10 cellular contexts compared by ENCODE assay signal in genomic region chr9:127936347-127936852, GRCh38. TPM values are rescaled to one million over a fixed set of nuclear protein-coding genes. Genes with fewer than 3 reads are reported as not detected.
DNase-seq lines count a peak whose midpoint lies in the region; ATAC-seq and TF ChIP-seq lines count a peak whose summit lies in the region.
"Had no signal": no experiment of that assay in that cellular context is flagged by ENCODE, and none has a peak within 500 bp of the region (broad histone marks: within the 10 kb centered on the region; RNA-seq: fewer than 3 reads in every experiment).

No MANE protein-coding gene starts in this region.

- peaks cover 38% of the 10 kb centered on the region for H3K79me2 ChIP-seq in DND-41 (ENCODE audit: insufficient read depth, low read length)
- no peaks in the 10 kb centered on the region for H3K79me2 ChIP-seq in OCI-LY1 (ENCODE audit: insufficient read depth, low read length)
- H3K79me2 ChIP-seq in osteoblast (ENCODE audit: insufficient read depth, low read length) = peaks cover 47% of the 10 kb centered on the region

- peaks cover 8% of the 10 kb centered on the region for H3K27me3 Mint-ChIP-seq in dendritic cell treated with granulocyte-macrophage colony-stimulating factor and Interleukin-4, amounts not matched to agents 40 ng/mL and 50 ng/mL, for 4 days

- no peaks in the 10 kb centered on the region for H3K9me3 Mint-ChIP-seq in dendritic cell treated with granulocyte-macrophage colony-stimulating factor and Interleukin-4, amounts not matched to agents 40 ng/mL and 50 ng/mL, for 4 days

- intact Hi-C loops in dendritic cell treated with granulocyte-macrophage colony-stimulating factor and Interleukin-4, amounts not matched to agents 40 ng/mL and 50 ng/mL, for 4 days (cut with micrococcal nuclease) = no loop called here

- H3K4me2 ChIP-seq in DND-41 (ENCODE audit: insufficient read depth, low read length) (peak overlapping the region; percentile 74), OCI-LY1 (ENCODE audit: low read length) (peak overlapping the region; percentile 77), osteoblast (ENCODE audit: insufficient read depth, low read length) (peak overlapping the region; percentile 97)

- no peak overlapping the region for H2AFZ ChIP-seq in DND-41 (ENCODE audit: low read depth, low read length)
- no peak overlapping the region for H2AFZ ChIP-seq in OCI-LY1 (ENCODE audit: low read length)
- no peak overlapping the region for H2AFZ ChIP-seq in osteoblast (ENCODE audit: low read length)

- H3K9me2 ChIP-seq in OCI-LY1 (ENCODE audit: low read depth, low read length) = no peaks in the 10 kb centered on the region

- H3K4me3 Mint-ChIP-seq in dendritic cell treated with granulocyte-macrophage colony-stimulating factor and Interleukin-4, amounts not matched to agents 40 ng/mL and 50 ng/mL, for 4 days = peak overlapping the region; percentile 99

- no peak for TF ChIP-seq CTCF in DND-41 (IDR thresholded peaks at IDR 0.05; ENCODE audit: borderline replicate concordance, extremely low read depth, low read length, poor library complexity, severe bottlenecking)
- no peak for TF ChIP-seq CTCF in OCI-LY1 (IDR thresholded peaks at IDR 0.05; ENCODE audit: low read length)
- no peak for TF ChIP-seq CTCF in osteoblast (IDR thresholded peaks at IDR 0.05; ENCODE audit: extremely low read depth, low read depth, low read length)

- H3K4me3 ChIP-seq in DND-41 (ENCODE audit: low read depth in 1 of 2, low read length in 2 of 2) = peak overlapping the region; percentile 85 to 91; a peak in 3 of 4 replicates
- H3K4me3 ChIP-seq in OCI-LY1 (ENCODE audit: low read depth, low read length, poor library complexity, severe bottlenecking) = peak overlapping the region; percentile 75
- H3K4me3 ChIP-seq in osteoblast (ENCODE audit: insufficient read depth, low read length) = peak overlapping the region; percentile 98

- no peaks in the 10 kb centered on the region for H3K27me3 ChIP-seq in DND-41 (ENCODE audit: insufficient read depth, low read length, poor library complexity)
- H3K27me3 ChIP-seq in OCI-LY1 (ENCODE audit: insufficient read depth, low read length) = no peaks in the 10 kb centered on the region
- H3K27me3 ChIP-seq in osteoblast (ENCODE audit: insufficient read depth, low read length) = no peaks in the 10 kb centered on the region

- peaks cover 32% of the 10 kb centered on the region for H4K20me1 ChIP-seq in DND-41 (ENCODE audit: insufficient read depth, low read length)
- H4K20me1 ChIP-seq in OCI-LY1 (ENCODE audit: insufficient read depth, low read length) = no peaks in the 10 kb centered on the region
- peaks cover 14% of the 10 kb centered on the region for H4K20me1 ChIP-seq in osteoblast (ENCODE audit: insufficient read depth, low read length)

- H3K27ac ChIP-seq in DND-41 (ENCODE audit: low read length) = peak overlapping the region; percentile 86
- no peak overlapping the region for H3K27ac ChIP-seq in OCI-LY1 (ENCODE audit: low read depth, low read length, poor library complexity, severe bottlenecking)
- peak overlapping the region; percentile 93 for H3K27ac ChIP-seq in osteoblast (ENCODE audit: low read depth, low read length)

- H3K9me3 ChIP-seq in DND-41 (ENCODE audit: insufficient read depth, low read length, severe bottlenecking) (no peaks in the 10 kb centered on the region), OCI-LY1 (ENCODE audit: low read length) (no peaks in the 10 kb centered on the region), osteoblast (ENCODE audit: low read depth, low read length) (no peaks in the 10 kb centered on the region)

- DNase-seq in DND-41 = no peak
- peak; percentile 43 for DNase-seq in osteoblast (ENCODE audit: insufficient read length, low spot score, missing footprints)
- DNase-seq in NCI-H2196 treated with DMSO at 0.1 percent for 48 hours (lab: John Stamatoyannopoulos, UW; ENCODE audit: unreplicated experiment) = no peak
- DNase-seq in DMS 273 treated with DMSO at 0.1 percent for 48 hours (lab: John Stamatoyannopoulos, UW) = no peak
- DNase-seq in superior temporal gyrus (ENCODE audit: extremely low spot score) = no peak
- DNase-seq: anterior cingulate cortex; NK-92 treated with Interleukin-12 subunit alpha and Interleukin-12 subunit beta, amount 100 ng/mL, for 24 hours had no signal

- ATAC-seq in DND-41 (ENCODE audit: insufficient read depth, low read depth) (no peak), HG02678 (IDR thresholded peaks at IDR 0.05; ENCODE audit: unreplicated experiment) (no peak)

- peak overlapping the region; percentile 74 for H3K9ac ChIP-seq in DND-41 (ENCODE audit: low read depth, low read length)
- H3K9ac ChIP-seq in OCI-LY1 (ENCODE audit: low read length) = peak overlapping the region; percentile 78

- H3F3A ChIP-seq in OCI-LY1 (ENCODE audit: insufficient read depth, low read length) = no peaks in the 10 kb centered on the region

- peaks cover 37% of the 10 kb centered on the region for H3K4me1 ChIP-seq in DND-41 (ENCODE audit: insufficient read depth, low read length)
- peaks cover 33% of the 10 kb centered on the region for H3K4me1 ChIP-seq in OCI-LY1 (ENCODE audit: insufficient read depth, low read length, severe bottlenecking)
- peaks cover 38% of the 10 kb centered on the region for H3K4me1 ChIP-seq in osteoblast (ENCODE audit: insufficient read depth, low read length)

- peak overlapping the region; percentile 46 for H3K27ac Mint-ChIP-seq in dendritic cell treated with granulocyte-macrophage colony-stimulating factor and Interleukin-4, amounts not matched to agents 40 ng/mL and 50 ng/mL, for 4 days

- peaks cover 50% of the 10 kb centered on the region for H3K36me3 Mint-ChIP-seq in dendritic cell treated with granulocyte-macrophage colony-stimulating factor and Interleukin-4, amounts not matched to agents 40 ng/mL and 50 ng/mL, for 4 days (ENCODE audit: low read depth)

- H3K36me3 ChIP-seq in DND-41 (ENCODE audit: insufficient read depth, low read length) (peaks cover 26% of the 10 kb centered on the region), OCI-LY1 (ENCODE audit: insufficient read depth, low read length) (peaks cover 40% of the 10 kb centered on the region), osteoblast (ENCODE audit: insufficient read depth, low read length) (peaks cover 11% of the 10 kb centered on the region)

- H3K4me1 Mint-ChIP-seq in dendritic cell treated with granulocyte-macrophage colony-stimulating factor and Interleukin-4, amounts not matched to agents 40 ng/mL and 50 ng/mL, for 4 days (ENCODE audit: low read depth) = peaks cover 48% of the 10 kb centered on the region

RNA-seq across cellular contexts. Expression of gene DPM2, which starts 1.3 kb away (rescaled TPM):
- total RNA-seq in osteoblast = 10.1 and 11.5 TPM in 2 replicates

RNA-seq across cellular contexts. Expression of gene PIP5KL1, which starts 5.8 kb away (rescaled TPM):
- total RNA-seq in osteoblast = 2.2 and 3.5 TPM in 2 replicates

RNA-seq across cellular contexts. Expression of gene ST6GALNAC4, which starts 19.6 kb away (rescaled TPM):
- 29.5 and 33.7 TPM in 2 replicates for total RNA-seq in osteoblast

RNA-seq across cellular contexts. Expression of gene ST6GALNAC6, which starts 37.0 kb away (rescaled TPM):
- total RNA-seq in osteoblast = 52.7 and 53.2 TPM in 2 replicates

RNA-seq across cellular contexts. Expression of gene EEIG1, which starts 44.4 kb away (rescaled TPM):
- 18.0 and 20.6 TPM in 2 replicates for total RNA-seq in osteoblast
